ENCODE assay signal across 17 cellular contexts in genomic region chr5:95080026-95080425, GRCh38.
A peak's percentile ranks its signal among the peaks of the same experiment; 100 is the strongest.
DNase-seq lines count a peak whose midpoint lies in the region; ATAC-seq and TF ChIP-seq lines count a peak whose summit lies in the region.
"Had no signal": no experiment of that assay in that cellular context is flagged by ENCODE, and none has a peak within 500 bp of the region (broad histone marks: within the 10 kb centered on the region; RNA-seq: fewer than 3 reads in every experiment).

No MANE protein-coding gene starts in this region.

- POLR2A ChIA-PET in OCI-LY7 (lab: Charles Lee), result interaction anchor here (1.2 kb wide), 1 partner anchor 8 kb away, joined by 4 read pairs; no protein-coding TSS in a partner anchor
- POLR2A ChIA-PET in activated CD4-positive, alpha-beta memory T cell treated with anti-CD3 and anti-CD28 coated beads, Interleukin-2, amount 10 ng/mL, durations not matched to agents 7 days and 5 days (lab: Charles Lee), result no interaction called here

- H3K9me3 Mint-ChIP-seq in natural killer cell treated with Interleukin-12 subunit alpha and Interleukin-12 subunit beta and Interleukin-15 and Interleukin-18, amount 100 ng/mL, for 72 hours, result no peaks in the 10 kb centered on the region
- no peaks in the 10 kb centered on the region for H3K9me3 Mint-ChIP-seq in activated CD4-positive, alpha-beta memory T cell treated with anti-CD3 and anti-CD28 coated beads, Interleukin-2, amount 10 ng/mL, durations not matched to agents 7 days and 5 days
- H3K9me3 Mint-ChIP-seq in endodermal cell, result no peaks in the 10 kb centered on the region
- H3K9me3 Mint-ChIP-seq: central memory CD8-positive, alpha-beta T cell; GM23338 had no signal

- H3K36me3 Mint-ChIP-seq in natural killer cell treated with Interleukin-12 subunit alpha and Interleukin-12 subunit beta and Interleukin-15 and Interleukin-18, amount 100 ng/mL, for 72 hours, result no peaks in the 10 kb centered on the region
- H3K36me3 Mint-ChIP-seq in activated CD4-positive, alpha-beta memory T cell treated with anti-CD3 and anti-CD28 coated beads, Interleukin-2, amount 10 ng/mL, durations not matched to agents 7 days and 5 days (ENCODE audit: low read depth), result no peaks in the 10 kb centered on the region
- H3K36me3 Mint-ChIP-seq in endodermal cell (ENCODE audit: low read depth), result no peaks in the 10 kb centered on the region

- H3K4me2 ChIP-seq in Loucy (ENCODE audit: low read depth, low read length, poor library complexity, severe bottlenecking) (peak overlapping the region; percentile 96), OCI-LY7 (ENCODE audit: low read length) (no peak overlapping the region)
- H3K4me2 ChIP-seq: GM23338 had no signal

- CTCF ChIA-PET in OCI-LY7 (lab: Charles Lee; ENCODE audit: unreplicated experiment), result no interaction called here
- CTCF ChIA-PET in activated CD4-positive, alpha-beta memory T cell treated with anti-CD3 and anti-CD28 coated beads, Interleukin-2, amount 10 ng/mL, durations not matched to agents 7 days and 5 days (lab: Charles Lee), result no interaction called here

- H3F3A ChIP-seq in Loucy (ENCODE audit: low read depth), result 0 out of 2 replicates have a peak, but pooled peaks cover 7% of the 10 kb centered on the region

- peak overlapping the region in 1 of 2 donors; percentile 92 for H3K27ac Mint-ChIP-seq in natural killer cell treated with Interleukin-12 subunit alpha and Interleukin-12 subunit beta and Interleukin-15 and Interleukin-18, amount 100 ng/mL, for 72 hours
- no peak overlapping the region for H3K27ac Mint-ChIP-seq in activated CD4-positive, alpha-beta memory T cell treated with anti-CD3 and anti-CD28 coated beads, Interleukin-2, amount 10 ng/mL, durations not matched to agents 7 days and 5 days
- H3K27ac Mint-ChIP-seq in endodermal cell, result no peak overlapping the region

- H3K4me3 Mint-ChIP-seq in natural killer cell treated with Interleukin-12 subunit alpha and Interleukin-12 subunit beta and Interleukin-15 and Interleukin-18, amount 100 ng/mL, for 72 hours, result peak overlapping the region; percentile 73
- H3K4me3 Mint-ChIP-seq in activated CD4-positive, alpha-beta memory T cell treated with anti-CD3 and anti-CD28 coated beads, Interleukin-2, amount 10 ng/mL, durations not matched to agents 7 days and 5 days, result no peak overlapping the region
- H3K4me3 Mint-ChIP-seq in endodermal cell, result no peak overlapping the region
- H3K4me3 Mint-ChIP-seq: central memory CD8-positive, alpha-beta T cell; GM23338 had no signal

- no peaks in the 10 kb centered on the region for H3K27me3 Mint-ChIP-seq in natural killer cell treated with Interleukin-12 subunit alpha and Interleukin-12 subunit beta and Interleukin-15 and Interleukin-18, amount 100 ng/mL, for 72 hours
- peaks cover 3% of the 10 kb centered on the region for H3K27me3 Mint-ChIP-seq in activated CD4-positive, alpha-beta memory T cell treated with anti-CD3 and anti-CD28 coated beads, Interleukin-2, amount 10 ng/mL, durations not matched to agents 7 days and 5 days
- H3K27me3 Mint-ChIP-seq in endodermal cell (ENCODE audit: insufficient read depth), result no peaks in the 10 kb centered on the region
- H3K27me3 Mint-ChIP-seq: central memory CD8-positive, alpha-beta T cell had no signal

- H3K9me3 ChIP-seq in Loucy (ENCODE audit: insufficient read depth, low read depth, low read length) (no peaks in the 10 kb centered on the region), endocrine pancreas (ENCODE audit: control insufficient read depth, low read length) (no peaks in the 10 kb centered on the region), OCI-LY7 (ENCODE audit: low read length) (no peaks in the 10 kb centered on the region), endodermal cell (ENCODE audit: control insufficient read depth, low read length) (no peaks in the 10 kb centered on the region)

- H3K4me1 Mint-ChIP-seq in natural killer cell treated with Interleukin-12 subunit alpha and Interleukin-12 subunit beta and Interleukin-15 and Interleukin-18, amount 100 ng/mL, for 72 hours (ENCODE audit: low read depth in 2 of 2), result peaks cover 28 to 29% of the 10 kb centered on the region in 2 donors
- H3K4me1 Mint-ChIP-seq in activated CD4-positive, alpha-beta memory T cell treated with anti-CD3 and anti-CD28 coated beads, Interleukin-2, amount 10 ng/mL, durations not matched to agents 7 days and 5 days, result peaks cover 7% of the 10 kb centered on the region
- peaks cover 7% of the 10 kb centered on the region for H3K4me1 Mint-ChIP-seq in endodermal cell

- H3K9me2 ChIP-seq in Loucy (replicated peaks; ENCODE audit: low read depth, low read length) (no peaks in the 10 kb centered on the region), OCI-LY7 (ENCODE audit: insufficient read depth, low read length) (no peaks in the 10 kb centered on the region)

- H3K27ac ChIP-seq in ACC112 (ENCODE audit: low read depth, low read length), result peak overlapping the region; percentile 83; the same call in 1 of the 2 replicates
- no peak overlapping the region for H3K27ac ChIP-seq in OCI-LY7 (ENCODE audit: low read depth, low read length, poor library complexity, severe bottlenecking)
- no peak overlapping the region for H3K27ac ChIP-seq in endodermal cell (ENCODE audit: low read depth, low read length)

- H3K36me3 ChIP-seq in ACC112 (ENCODE audit: insufficient read depth, low read length) (no peaks in the 10 kb centered on the region), Loucy (ENCODE audit: insufficient read depth, low read length) (no peaks in the 10 kb centered on the region), endocrine pancreas (ENCODE audit: control insufficient read depth, insufficient read depth, low read length) (no peaks in the 10 kb centered on the region), OCI-LY7 (ENCODE audit: insufficient read depth, low read length) (no peaks in the 10 kb centered on the region), endodermal cell (ENCODE audit: control insufficient read depth, insufficient read depth, low read length) (no peaks in the 10 kb centered on the region)

- H3K27me3 ChIP-seq in ACC112 (ENCODE audit: insufficient read depth, low read length) (no peaks in the 10 kb centered on the region), Loucy (ENCODE audit: insufficient read depth, low read length, poor library complexity, severe bottlenecking) (no peaks in the 10 kb centered on the region), endocrine pancreas (ENCODE audit: control insufficient read depth, insufficient read depth, low read length) (no peaks in the 10 kb centered on the region), endodermal cell (ENCODE audit: control insufficient read depth, insufficient read depth, low read length, poor library complexity, severe bottlenecking) (no peaks in the 10 kb centered on the region)

- DNase-seq in natural killer cell treated with Interleukin-12 subunit alpha and Interleukin-12 subunit beta and Interleukin-15 and Interleukin-18, amount 100 ng/mL, for 72 hours (ENCODE audit: low spot score), result no peak
- DNase-seq in NOMO-1 (lab: John Stamatoyannopoulos, UW; ENCODE audit: unreplicated experiment in 2 of 2) (no peak), OCI-LY7 (ENCODE audit: low spot score) (no peak), endodermal cell (no peak)
- no peak for DNase-seq in activated CD4-positive, alpha-beta memory T cell treated with anti-CD3 and anti-CD28 coated beads, Interleukin-2, amount 10 ng/mL, durations not matched to agents 7 days and 5 days
- DNase-seq: activated CD4-positive, alpha-beta T cell treated with anti-CD3 and anti-CD28 coated beads, Interleukin-2, amount 50 U/mL, for 48 hours; activated effector memory CD4-positive, alpha-beta T cell treated with Interleukin-2 at 50 U/mL for 16 hours; DMS79 treated with DMSO at 0.1 percent for 48 hours; MV-4-11; NCI-H226; RPMI8226; T-helper 9 cell had no signal

- H2AFZ ChIP-seq in ACC112 (ENCODE audit: low read length, unreplicated experiment) (no peak overlapping the region), Loucy (ENCODE audit: low read length) (no peak overlapping the region), OCI-LY7 (ENCODE audit: low read length) (no peak overlapping the region)
- H2AFZ ChIP-seq: GM23338 had no signal

- intact Hi-C loops in OCI-LY7 (cut with micrococcal nuclease; ENCODE audit: unreplicated experiment), result no loop called here

- H3K4me3 ChIP-seq in ACC112 (ENCODE audit: low read depth, low read length) (peak overlapping the region; percentile 86), Loucy (ENCODE audit: low read length, poor library complexity, severe bottlenecking) (peak overlapping the region; percentile 73), endocrine pancreas (ENCODE audit: control insufficient read depth, insufficient read depth, low read length) (peak overlapping the region; percentile 36), OCI-LY7 (ENCODE audit: low read depth, low read length, poor library complexity, severe bottlenecking) (no peak overlapping the region), endodermal cell (ENCODE audit: low read length) (no peak overlapping the region)
- H3K4me3 ChIP-seq: GM23338 had no signal

- H3K9ac ChIP-seq in Loucy (ENCODE audit: low read depth, low read length, poor library complexity, severe bottlenecking) (peak overlapping the region; percentile 73), endocrine pancreas (ENCODE audit: control insufficient read depth, insufficient read depth, low read length) (no peak overlapping the region), endodermal cell (ENCODE audit: extremely low read depth, low read length, poor library complexity, severe bottlenecking) (no peak overlapping the region)

- peaks cover 29% of the 10 kb centered on the region for H3K4me1 ChIP-seq in ACC112 (ENCODE audit: control insufficient read depth, insufficient read depth, low read length, unreplicated experiment)
- peaks cover 75% of the 10 kb centered on the region for H3K4me1 ChIP-seq in Loucy (ENCODE audit: insufficient read depth, low read length, poor library complexity, severe bottlenecking)
- H3K4me1 ChIP-seq in endocrine pancreas (ENCODE audit: control insufficient read depth, insufficient read depth, low read length), result no peaks in the 10 kb centered on the region
- no peaks in the 10 kb centered on the region for H3K4me1 ChIP-seq in OCI-LY7 (ENCODE audit: insufficient read depth, low read length, poor library complexity, severe bottlenecking)
- no peaks in the 10 kb centered on the region for H3K4me1 ChIP-seq in endodermal cell (ENCODE audit: control insufficient read depth, insufficient read depth, low read length)

- TF ChIP-seq CTCF in Loucy (conservative IDR thresholded peaks at IDR 0.05; ENCODE audit: low read length) (no peak), OCI-LY7 (conservative IDR thresholded peaks at IDR 0.05; ENCODE audit: low read length) (no peak), endodermal cell (conservative IDR thresholded peaks at IDR 0.05) (no peak)

- no peak for ATAC-seq in natural killer cell treated with Interleukin-12 subunit alpha and Interleukin-12 subunit beta and Interleukin-15 and Interleukin-18, amount 100 ng/mL, for 72 hours
- ATAC-seq: GM23338 had no signal

- H3K79me2 ChIP-seq in ACC112 (ENCODE audit: control insufficient read depth, insufficient read depth, low read length, unreplicated experiment) (peaks cover 46% of the 10 kb centered on the region), Loucy (ENCODE audit: insufficient read depth, low read length) (peaks cover 45% of the 10 kb centered on the region), OCI-LY7 (ENCODE audit: insufficient read depth, low read depth, low read length) (no peaks in the 10 kb centered on the region)

- H4K20me1 ChIP-seq in Loucy (ENCODE audit: insufficient read depth, low read length, poor library complexity, severe bottlenecking), result no peaks in the 10 kb centered on the region
- no peaks in the 10 kb centered on the region for H4K20me1 ChIP-seq in OCI-LY7 (ENCODE audit: insufficient read depth, low read length)

- no TSS peak for BruUV-seq in OCI-LY7 (replicated peaks; lab: Mats Ljungman, UMichigan)

Comparison
In these comparisons a context has a peak if more than half of its experiments do, and no peak if none do; other contexts are left out.
1. H3K4me3 ChIP-seq: peak in ACC112 (single experiment), Loucy (single experiment) and endocrine pancreas (single experiment); none in OCI-LY7 (single experiment) and endodermal cell (single experiment).